20 cellular contexts compared by ENCODE assay signal in genomic region chr4:38144029-38144428, GRCh38.
"Had no signal": no experiment of that assay in that cellular context is flagged by ENCODE, and none has a peak within 500 bp of the region (broad histone marks: within the 10 kb centered on the region; RNA-seq: fewer than 3 reads in every experiment).

No MANE protein-coding gene starts in this region.

- H3K4me1 ChIP-seq: adrenal gland, gastrocnemius medialis, spleen, testis had no signal

- H3K4me3 ChIP-seq: adrenal gland, ascending aorta, gastrocnemius medialis, mucosa of descending colon, spleen, testis had no signal

- H3K27ac ChIP-seq: adrenal gland, ascending aorta, brain microvascular endothelial cell, gastrocnemius medialis, spleen, testis had no signal

- DNase-seq: activated CD4-positive, alpha-beta T cell treated with anti-CD3 and anti-CD28 coated beads, Interleukin-2, amount 50 U/mL, for 4 hours; activated CD8-positive, alpha-beta memory T cell treated with anti-CD3 and anti-CD28 coated beads for 24 hours; activated CD8-positive, alpha-beta memory T cell treated with anti-CD3 and anti-CD28 coated beads, Interleukin-2, amount 50 U/mL, for 4 hours; activated naive CD4-positive, alpha-beta T cell; activated T-cell treated with anti-CD3 and anti-CD28 coated beads, Interleukin-2, amount 50 U/mL, for 24 hours; brain microvascular endothelial cell; caudate nucleus; effector CD4-positive, alpha-beta T cell; gastrocnemius medialis; head of caudate nucleus; mesendoderm; mucosa of descending colon; spleen; stimulated activated CD4-positive, alpha-beta T cell treated with anti-CD3 and anti-CD28 coated beads, Interleukin-4, amount 100 ng/mL, for 1 hour; stimulated activated naive CD4-positive, alpha-beta T cell; T-helper 1 cell; testis had no signal

- H3K36me3 ChIP-seq: adrenal gland, brain microvascular endothelial cell had no signal

- H3K9me3 ChIP-seq: adrenal gland, ascending aorta, gastrocnemius medialis, mucosa of descending colon, spleen, testis had no signal

- ATAC-seq: gastrocnemius medialis, mucosa of descending colon, WTC11 had no signal

- H3K27me3 ChIP-seq: adrenal gland, ascending aorta, brain microvascular endothelial cell, gastrocnemius medialis, spleen, testis had no signal
